ENCODE assay signal across 13 cellular contexts in the genomic region with DNA sequence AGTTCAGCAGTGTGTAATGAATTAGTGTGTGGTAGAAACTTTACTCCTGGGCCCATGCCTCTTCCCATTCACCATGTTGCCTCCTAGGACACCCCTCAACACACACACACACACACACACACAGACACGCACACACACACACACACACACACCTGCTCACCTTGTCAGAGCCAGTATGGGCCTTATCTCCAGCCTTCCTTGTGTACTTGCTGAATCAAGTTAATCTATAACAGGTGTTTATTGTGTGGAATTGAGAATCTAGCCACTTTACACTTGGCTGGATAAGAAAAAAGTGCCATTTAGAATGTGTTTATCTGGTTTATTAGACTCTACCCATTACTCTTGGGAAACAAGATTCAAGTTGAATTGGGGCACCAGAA. TPM values are rescaled to one million over a fixed set of nuclear protein-coding genes. Genes with fewer than 3 reads are reported as not detected.
DNase-seq lines count a peak whose midpoint lies in the region; ATAC-seq and TF ChIP-seq lines count a peak whose summit lies in the region.
"Had no signal": no experiment of that assay in that cellular context is flagged by ENCODE, and none has a peak within 500 bp of the region (broad histone marks: within the 10 kb centered on the region; RNA-seq: fewer than 3 reads in every experiment).

No MANE protein-coding gene starts in this region.

- H3K27me3 ChIP-seq in body of pancreas (no peaks in the 10 kb centered on the region), left lung (no peaks in the 10 kb centered on the region)

- DNase-seq in body of pancreas = peak in 3 of 4 donors; percentile 24 to 34 (median 31)
- DNase-seq in left lung = no peak
- no peak for DNase-seq in islet precursor cell
- DNase-seq in CD1c-positive myeloid dendritic cell (ENCODE audit: extremely low spot score) = no peak
- DNase-seq in NOMO-1 treated with dmso at 0.1 percent for 144 hours (lab: John Stamatoyannopoulos, UW; ENCODE audit: unreplicated experiment) = no peak
- DNase-seq: HFFc6, KBM-7, OCI-M1, SIG-M5 had no signal

- 0 out of 2 replicates have a peak, but pooled peaks cover 3% of the 10 kb centered on the region for H3K4me1 ChIP-seq in HEK293 (ENCODE audit: control insufficient read depth, insufficient read depth, low read length)
- H3K4me1 ChIP-seq in body of pancreas = peaks cover 21% of the 10 kb centered on the region
- H3K4me1 ChIP-seq in left lung = no peaks in the 10 kb centered on the region

- 22 to 36% methylated on average over 1 of the region's 1 CpG for WGBS in body of pancreas, 2 donors

- POLR2A ChIA-PET in HEK293 (lab: Yijun Ruan, JAX) = no interaction called here

- CTCF ChIA-PET in HEK293 (lab: Yijun Ruan, JAX) = interaction anchor here (0.6 to 1.3 kb wide), 4 partner anchors 23 to 453 kb away, joined by 3 to 8 read pairs (median 3); no protein-coding TSS in a partner anchor

- H3K36me3 ChIP-seq in HEK293 (ENCODE audit: control insufficient read depth in 2 of 2, insufficient read depth in 1 of 2, low read length in 2 of 2) (no peaks in the 10 kb centered on the region), body of pancreas (replicated peaks in 1 of 2; ENCODE audit: insufficient read depth in 1 of 2, low read depth in 2 of 2) (no peaks in the 10 kb centered on the region), left lung (no peaks in the 10 kb centered on the region)

- H3K4me3 ChIP-seq in HEK293 (ENCODE audit: low read depth, low read length) = no peak overlapping the region
- no peak overlapping the region for H3K4me3 ChIP-seq in body of pancreas
- H3K4me3 ChIP-seq in left lung = no peak overlapping the region

- no peak for TF ChIP-seq CTCF in HEK293 (tag by site-specific recombination; IDR thresholded peaks at IDR 0.05)
- TF ChIP-seq CTCF in body of pancreas (IDR thresholded peaks at IDR 0.05) = no peak
- no peak for TF ChIP-seq CTCF in left lung (IDR thresholded peaks at IDR 0.05)

- H3K27ac ChIP-seq in HEK293 (ENCODE audit: extremely low read depth, low read depth, low read length) (no peak overlapping the region), body of pancreas (no peak overlapping the region), left lung (no peak overlapping the region)
- H3K27ac ChIP-seq: RWPE1 had no signal

- H3K9me3 ChIP-seq in HEK293 (ENCODE audit: control insufficient read depth, insufficient read depth, low read depth, low read length) (no peaks in the 10 kb centered on the region), body of pancreas (no peaks in the 10 kb centered on the region), left lung (peaks cover 0 to 3% of the 10 kb centered on the region in 2 donors)

- no peak for TF ChIP-seq POLR2A in body of pancreas (IDR thresholded peaks at IDR 0.05)

- intact Hi-C loops in body of pancreas (cut with DNase I) (no loop called here), left lung (cut with DNase I) (no loop called here)

- peak; percentile 67 for ATAC-seq in body of pancreas
- ATAC-seq in left lung = peak; percentile 57
- no peak for ATAC-seq in SK-N-SH treated with all-trans-retinoic acid at 6 μM for 48 hours
- ATAC-seq: HepG2 had no signal

TF ChIP-seq in HEK293, 187 proteins besides CTCF, POLR2A, EP300 and RAD21:
- no peak for TF ChIP-seq ZNF341 (tag by site-specific recombination; IDR thresholded peaks at IDR 0.05; ENCODE audit: low read depth)
- peak; percentile 71; the same call in 1 of the 2 replicates for TF ChIP-seq ZNF239 (tag by site-specific recombination; IDR thresholded peaks at IDR 0.05)

TF ChIP-seq in SK-N-SH treated with all-trans-retinoic acid at 6 μM for 48 hours, 23 proteins besides CTCF, POLR2A, EP300 and RAD21:
- TF ChIP-seq CSDC2 (CRISPR knock-in tag; IDR thresholded peaks at IDR 0.05) = no peak
- no peak for TF ChIP-seq ZNF8 (CRISPR knock-in tag; IDR thresholded peaks at IDR 0.05)
- TF ChIP-seq, protein P1, sequence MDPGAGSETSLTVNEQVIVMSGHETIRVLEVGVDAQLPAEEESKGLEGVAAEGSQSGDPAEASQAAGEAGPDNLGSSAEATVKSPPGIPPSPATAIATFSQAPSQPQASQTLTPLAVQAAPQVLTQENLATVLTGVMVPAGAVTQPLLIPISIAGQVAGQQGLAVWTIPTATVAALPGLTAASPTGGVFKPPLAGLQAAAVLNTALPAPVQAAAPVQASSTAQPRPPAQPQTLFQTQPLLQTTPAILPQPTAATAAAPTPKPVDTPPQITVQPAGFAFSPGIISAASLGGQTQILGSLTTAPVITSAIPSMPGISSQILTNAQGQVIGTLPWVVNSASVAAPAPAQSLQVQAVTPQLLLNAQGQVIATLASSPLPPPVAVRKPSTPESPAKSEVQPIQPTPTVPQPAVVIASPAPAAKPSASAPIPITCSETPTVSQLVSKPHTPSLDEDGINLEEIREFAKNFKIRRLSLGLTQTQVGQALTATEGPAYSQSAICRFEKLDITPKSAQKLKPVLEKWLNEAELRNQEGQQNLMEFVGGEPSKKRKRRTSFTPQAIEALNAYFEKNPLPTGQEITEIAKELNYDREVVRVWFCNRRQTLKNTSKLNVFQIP (CRISPR knock-in tag; IDR thresholded peaks at IDR 0.05; ENCODE audit: borderline replicate concordance, low read depth) = no peak
- TF ChIP-seq SNAI2 (CRISPR knock-in tag; IDR thresholded peaks at IDR 0.05) = no peak
- TF ChIP-seq BACH2 (CRISPR knock-in tag; IDR thresholded peaks at IDR 0.05; ENCODE audit: borderline replicate concordance) = no peak
- TF ChIP-seq ISL1 (CRISPR knock-in tag; IDR thresholded peaks at IDR 0.05) = no peak
- TF ChIP-seq CREB5 (CRISPR knock-in tag; IDR thresholded peaks at IDR 0.05; ENCODE audit: low read depth) = no peak
- no peak for TF ChIP-seq OSR1 (CRISPR knock-in tag; IDR thresholded peaks at IDR 0.05)
- no peak for TF ChIP-seq ZFP30 (CRISPR knock-in tag; IDR thresholded peaks at IDR 0.05)
- no peak for TF ChIP-seq ZC3H10 (CRISPR knock-in tag; IDR thresholded peaks at IDR 0.05)
- no peak for TF ChIP-seq ZNF70 (CRISPR knock-in tag; IDR thresholded peaks at IDR 0.05)
- TF ChIP-seq ZFP3 (CRISPR knock-in tag; IDR thresholded peaks at IDR 0.05) = no peak
- TF ChIP-seq PPARA (CRISPR knock-in tag; IDR thresholded peaks at IDR 0.05; ENCODE audit: borderline replicate concordance) = no peak
- no peak for TF ChIP-seq CSRNP3 (CRISPR knock-in tag; IDR thresholded peaks at IDR 0.05)
- TF ChIP-seq, protein P2, sequence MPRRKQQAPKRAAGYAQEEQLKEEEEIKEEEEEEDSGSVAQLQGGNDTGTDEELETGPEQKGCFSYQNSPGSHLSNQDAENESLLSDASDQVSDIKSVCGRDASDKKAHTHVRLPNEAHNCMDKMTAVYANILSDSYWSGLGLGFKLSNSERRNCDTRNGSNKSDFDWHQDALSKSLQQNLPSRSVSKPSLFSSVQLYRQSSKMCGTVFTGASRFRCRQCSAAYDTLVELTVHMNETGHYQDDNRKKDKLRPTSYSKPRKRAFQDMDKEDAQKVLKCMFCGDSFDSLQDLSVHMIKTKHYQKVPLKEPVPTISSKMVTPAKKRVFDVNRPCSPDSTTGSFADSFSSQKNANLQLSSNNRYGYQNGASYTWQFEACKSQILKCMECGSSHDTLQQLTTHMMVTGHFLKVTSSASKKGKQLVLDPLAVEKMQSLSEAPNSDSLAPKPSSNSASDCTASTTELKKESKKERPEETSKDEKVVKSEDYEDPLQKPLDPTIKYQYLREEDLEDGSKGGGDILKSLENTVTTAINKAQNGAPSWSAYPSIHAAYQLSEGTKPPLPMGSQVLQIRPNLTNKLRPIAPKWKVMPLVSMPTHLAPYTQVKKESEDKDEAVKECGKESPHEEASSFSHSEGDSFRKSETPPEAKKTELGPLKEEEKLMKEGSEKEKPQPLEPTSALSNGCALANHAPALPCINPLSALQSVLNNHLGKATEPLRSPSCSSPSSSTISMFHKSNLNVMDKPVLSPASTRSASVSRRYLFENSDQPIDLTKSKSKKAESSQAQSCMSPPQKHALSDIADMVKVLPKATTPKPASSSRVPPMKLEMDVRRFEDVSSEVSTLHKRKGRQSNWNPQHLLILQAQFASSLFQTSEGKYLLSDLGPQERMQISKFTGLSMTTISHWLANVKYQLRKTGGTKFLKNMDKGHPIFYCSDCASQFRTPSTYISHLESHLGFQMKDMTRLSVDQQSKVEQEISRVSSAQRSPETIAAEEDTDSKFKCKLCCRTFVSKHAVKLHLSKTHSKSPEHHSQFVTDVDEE (CRISPR knock-in tag; IDR thresholded peaks at IDR 0.05) = no peak
- TF ChIP-seq TCF4 (CRISPR knock-in tag; IDR thresholded peaks at IDR 0.05; ENCODE audit: borderline replicate concordance) = no peak
- no peak for TF ChIP-seq TOX (CRISPR knock-in tag; IDR thresholded peaks at IDR 0.05; ENCODE audit: borderline replicate concordance)
- no peak for TF ChIP-seq ZNF565 (CRISPR knock-in tag; conservative IDR thresholded peaks at IDR 0.05; ENCODE audit: low read depth)
- no peak for TF ChIP-seq RARB (CRISPR knock-in tag; IDR thresholded peaks at IDR 0.05)

RNA-seq across cellular contexts. Expression of gene ZDHHC13, which starts 14.5 kb away (rescaled TPM):
- total RNA-seq in body of pancreas (10 to 100 TPM; 12.2 to 16.9 TPM), left lung (10 to 100 TPM; 13.7 to 14.0 TPM)

RNA-seq across cellular contexts. Expression of gene MRGPRX2, which starts 42.0 kb away (rescaled TPM):
- total RNA-seq in body of pancreas (not detected), left lung (not detected)
- total RNA-seq: HepG2, HFFc6 had no signal

Comparison
In these comparisons a context has a peak if more than half of its experiments do, and no peak if none do; other contexts are left out.
1. DNase-seq: peak in body of pancreas (3 of 4); none in left lung (0 of 2), islet precursor cell (single experiment), CD1c-positive myeloid dendritic cell (single experiment) and NOMO-1 treated with dmso at 0.1 percent for 144 hours (single experiment).